ENCODE assay signal across 19 cellular contexts in the genomic region with DNA sequence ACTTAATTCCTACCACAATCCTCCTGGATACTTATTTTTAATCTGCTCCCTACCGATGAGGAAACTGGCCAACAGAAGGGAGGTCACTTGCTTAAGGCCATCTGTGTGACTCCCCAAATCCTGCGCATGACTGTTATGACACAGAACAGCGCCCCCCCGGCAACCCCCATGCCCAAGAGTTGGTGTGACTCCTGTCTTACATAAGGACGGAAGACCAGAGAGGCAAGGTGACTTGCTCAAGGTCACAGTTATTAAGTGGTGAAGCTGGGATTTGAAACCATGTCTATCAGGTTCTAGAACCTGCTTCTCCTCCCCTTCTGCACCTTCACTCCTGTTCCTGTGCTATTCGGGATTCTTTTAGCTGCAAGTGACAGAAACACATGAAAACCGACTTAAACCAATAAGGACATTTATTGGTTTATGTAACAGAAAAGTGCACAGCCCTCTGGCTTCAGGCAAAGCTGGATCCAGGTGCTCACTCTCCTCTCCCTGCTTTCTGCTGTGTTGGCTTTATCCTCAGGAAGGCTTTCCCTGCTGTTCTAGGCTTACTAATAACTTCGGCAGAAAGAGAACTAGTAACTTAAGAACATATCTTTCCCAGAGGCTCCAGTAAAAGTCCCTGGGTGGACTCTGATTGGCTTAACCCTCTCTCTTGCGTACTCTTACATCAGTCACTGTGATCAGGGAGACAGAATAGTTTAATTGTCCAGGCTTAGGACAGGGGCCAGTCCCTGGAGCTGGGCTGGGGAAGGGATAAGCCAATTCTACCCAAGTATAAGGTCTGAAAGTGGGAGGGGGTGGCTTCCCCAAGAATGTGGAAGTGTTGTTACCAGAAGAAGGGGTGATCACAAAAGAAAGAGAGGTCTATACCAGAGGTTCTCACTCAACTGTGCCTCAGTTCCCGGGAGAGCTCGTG.
"Had no signal": no experiment of that assay in that cellular context is flagged by ENCODE, and none has a peak within 500 bp of the region (broad histone marks: within the 10 kb centered on the region; RNA-seq: fewer than 3 reads in every experiment).

No MANE protein-coding gene starts in this region.

- H3K27me3 Mint-ChIP-seq: activated CD4-positive, alpha-beta T cell treated with anti-CD3 and anti-CD28 coated beads, Interleukin-2, amount 10 ng/mL, durations not matched to agents 24 days and 14 days had no signal

- ATAC-seq: activated naive CD4-positive, alpha-beta T cell treated with anti-CD3 and anti-CD28 coated beads, Interleukin-2, amount 50 U/mL, for 72 hours; activated T-cell treated with anti-CD3 and anti-CD28 coated beads, Interleukin-2, amount 50 U/mL, for 72 hours; gastrocnemius medialis; heart right ventricle had no signal

- H3K27me3 ChIP-seq: colonic mucosa, gastrocnemius medialis, heart right ventricle, ovary had no signal

- H3K9me3 ChIP-seq: colonic mucosa, gastrocnemius medialis, heart right ventricle, ovary had no signal

- H3K4me3 Mint-ChIP-seq: activated CD4-positive, alpha-beta T cell treated with anti-CD3 and anti-CD28 coated beads, Interleukin-2, amount 10 ng/mL, durations not matched to agents 24 days and 14 days; activated T-cell treated with anti-CD3 and anti-CD28 coated beads, Interleukin-2, amount 50 U/mL, for 72 hours; mesothelial cell of epicardium; neural crest cell had no signal

- DNase-seq: activated CD4-positive, alpha-beta T cell treated with anti-CD3 and anti-CD28 coated beads, Interleukin-2, amount 10 ng/mL, durations not matched to agents 24 days and 14 days; activated CD4-positive, CD25-positive, alpha-beta regulatory T cell; activated CD8-positive, alpha-beta memory T cell treated with anti-CD3 and anti-CD28 coated beads, Interleukin-2, amount 50 U/mL, for 48 hours; activated gamma-delta T cell; activated T-cell treated with anti-CD3 and anti-CD28 coated beads, Interleukin-2, amount 50 U/mL, for 72 hours; amniotic stem cell; caudate nucleus; colonic mucosa; effector CD4-positive, alpha-beta T cell; gastrocnemius medialis; heart right ventricle; ovary; stimulated activated CD4-positive, alpha-beta T cell treated with anti-CD3 and anti-CD28 coated beads, Interleukin-12 subunit alpha, Interleukin-12 subunit beta, amount 100 ng/mL, for 4 hours; stimulated activated CD4-positive, alpha-beta T cell treated with anti-CD3 and anti-CD28 coated beads, Interleukin-2, amount 100 ng/mL, for 24 hours had no signal

- H3K4me1 Mint-ChIP-seq: activated CD4-positive, alpha-beta T cell treated with anti-CD3 and anti-CD28 coated beads, Interleukin-2, amount 10 ng/mL, durations not matched to agents 24 days and 14 days; mesothelial cell of epicardium had no signal

- H3K27ac Mint-ChIP-seq: activated CD4-positive, alpha-beta T cell treated with anti-CD3 and anti-CD28 coated beads, Interleukin-2, amount 10 ng/mL, durations not matched to agents 24 days and 14 days; activated naive CD4-positive, alpha-beta T cell treated with anti-CD3 and anti-CD28 coated beads, Interleukin-2, amount 50 U/mL, for 72 hours; activated T-cell treated with anti-CD3 and anti-CD28 coated beads, Interleukin-2, amount 50 U/mL, for 72 hours; mesothelial cell of epicardium had no signal

- H3K4me1 ChIP-seq: colonic mucosa, gastrocnemius medialis, heart right ventricle had no signal

- FAIRE-seq: endothelial cell of umbilical vein had no signal

- H3K9me3 Mint-ChIP-seq: activated CD4-positive, alpha-beta T cell treated with anti-CD3 and anti-CD28 coated beads, Interleukin-2, amount 10 ng/mL, durations not matched to agents 24 days and 14 days; activated naive CD4-positive, alpha-beta T cell treated with anti-CD3 and anti-CD28 coated beads, Interleukin-2, amount 50 U/mL, for 72 hours; activated T-cell treated with anti-CD3 and anti-CD28 coated beads, Interleukin-2, amount 50 U/mL, for 72 hours; mesothelial cell of epicardium; neural crest cell had no signal

- H3K4me3 ChIP-seq: colonic mucosa, gastrocnemius medialis, heart right ventricle, lung, ovary had no signal

- H3K27ac ChIP-seq: colonic mucosa, gastrocnemius medialis, heart right ventricle, ovary had no signal

- H3K36me3 Mint-ChIP-seq: activated naive CD4-positive, alpha-beta T cell treated with anti-CD3 and anti-CD28 coated beads, Interleukin-2, amount 50 U/mL, for 72 hours; mesothelial cell of epicardium had no signal

- H3K36me3 ChIP-seq: colonic mucosa, gastrocnemius medialis, heart right ventricle, ovary had no signal
